ENCODE assay signal across 8 cellular contexts in the genomic region with DNA sequence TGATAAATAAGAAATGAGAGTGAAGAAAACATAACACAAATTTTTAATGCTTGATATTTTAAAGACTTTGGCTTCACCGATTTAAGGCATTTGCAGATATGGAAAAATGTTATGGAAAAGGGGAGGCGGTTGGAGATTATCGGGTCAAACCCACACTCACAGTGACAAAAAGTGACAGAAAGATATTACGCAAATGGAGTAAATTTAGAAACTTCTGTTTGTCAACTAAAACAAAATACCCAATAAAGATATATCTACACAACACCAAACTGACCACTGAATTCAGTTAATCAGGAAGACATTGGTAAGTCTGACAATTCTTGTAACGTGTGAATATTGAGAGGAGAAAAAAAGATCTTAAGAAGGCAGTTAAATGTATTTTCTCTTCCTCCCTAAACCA. TPM values are rescaled to one million over a fixed set of nuclear protein-coding genes. Genes with fewer than 3 reads are reported as not detected.
A peak's percentile ranks its signal among the peaks of the same experiment; 100 is the strongest.
DNase-seq lines count a peak whose midpoint lies in the region; ATAC-seq and TF ChIP-seq lines count a peak whose summit lies in the region.

No MANE protein-coding gene starts in this region.

- no peaks in the 10 kb centered on the region for H3K9me2 ChIP-seq in OCI-LY1 (ENCODE audit: low read depth, low read length)

- peak overlapping the region; percentile 45 for H3K27ac Mint-ChIP-seq in CD8-positive, alpha-beta T cell

- CTCF ChIA-PET in CD8-positive, alpha-beta T cell (lab: Charles Lee), result no interaction called here

- peaks cover 9% of the 10 kb centered on the region; the same call in 1 of the 2 replicates for H4K20me1 ChIP-seq in OCI-LY1 (ENCODE audit: insufficient read depth, low read length)

- H3K36me3 ChIP-seq in CD8-positive, alpha-beta T cell (ENCODE audit: insufficient read depth, low read length), result no peaks in the 10 kb centered on the region
- H3K36me3 ChIP-seq in OCI-LY1 (ENCODE audit: insufficient read depth, low read length), result no peaks in the 10 kb centered on the region
- no peaks in the 10 kb centered on the region for H3K36me3 ChIP-seq in neuron (ENCODE audit: insufficient read depth, low read length)
- H3K36me3 ChIP-seq in prostate gland, result no peaks in the 10 kb centered on the region

- no peak overlapping the region for H3K4me3 ChIP-seq in CD8-positive, alpha-beta T cell (ENCODE audit: low read depth, low read length)
- H3K4me3 ChIP-seq in OCI-LY1 (ENCODE audit: low read depth, low read length, poor library complexity, severe bottlenecking) (peak overlapping the region; percentile 81), dorsolateral prefrontal cortex (peak overlapping the region; percentile 55 to 99 (median 91)), neuron (ENCODE audit: low read length) (peak overlapping the region; percentile 97), prostate gland (peak overlapping the region in 1 of 2 donors; percentile 3)

- H3K4me1 Mint-ChIP-seq in CD8-positive, alpha-beta T cell (ENCODE audit: low read depth), result peaks cover 64% of the 10 kb centered on the region

- peaks cover 22% of the 10 kb centered on the region for H3K36me3 Mint-ChIP-seq in CD8-positive, alpha-beta T cell

- peaks cover 45% of the 10 kb centered on the region for H3K4me1 ChIP-seq in CD8-positive, alpha-beta T cell (ENCODE audit: insufficient read depth, low read length)
- H3K4me1 ChIP-seq in OCI-LY1 (ENCODE audit: insufficient read depth, low read length, severe bottlenecking) (peaks cover 54% of the 10 kb centered on the region), neuron (ENCODE audit: insufficient read depth, low read length) (peaks cover 33% of the 10 kb centered on the region), prostate gland (replicated peaks) (peaks cover 2% of the 10 kb centered on the region)

- no peaks in the 10 kb centered on the region for H3K27me3 ChIP-seq in CD8-positive, alpha-beta T cell (ENCODE audit: insufficient read depth, low read length)
- H3K27me3 ChIP-seq in OCI-LY1 (ENCODE audit: insufficient read depth, low read length) (no peaks in the 10 kb centered on the region), dorsolateral prefrontal cortex (no peaks in the 10 kb centered on the region), neuron (ENCODE audit: insufficient read depth, low read length) (no peaks in the 10 kb centered on the region), prostate gland (replicated peaks; ENCODE audit: insufficient read depth) (no peaks in the 10 kb centered on the region)

- peak overlapping the region; percentile 99 for H3K4me3 Mint-ChIP-seq in CD8-positive, alpha-beta T cell

- no peak for ATAC-seq in CD8-positive, alpha-beta T cell

- peak overlapping the region; percentile 92 for H3K4me2 ChIP-seq in OCI-LY1 (ENCODE audit: low read length)

- no peak for DNase-seq in CD8-positive, alpha-beta T cell
- DNase-seq in dorsolateral prefrontal cortex (no peak), epidermal melanocyte (ENCODE audit: insufficient read length, low spot score) (no peak), prostate gland (ENCODE audit: low spot score) (no peak), ureter (ENCODE audit: low spot score) (no peak), middle frontal gyrus (ENCODE audit: extremely low spot score, low spot score) (no peak)

- TF ChIP-seq CTCF in CD8-positive, alpha-beta T cell (IDR thresholded peaks at IDR 0.05), result no peak
- TF ChIP-seq CTCF in OCI-LY1 (IDR thresholded peaks at IDR 0.05; ENCODE audit: low read length) (no peak), dorsolateral prefrontal cortex (IDR thresholded peaks at IDR 0.05 in 54 of 56, conservative IDR thresholded peaks at IDR 0.05 in 2 of 56; ENCODE audit: low read depth in 1 of 56, partially characterized antibody in 56 of 56) (no peak), prostate gland (IDR thresholded peaks at IDR 0.05) (no peak)

- H3K9me3 ChIP-seq in CD8-positive, alpha-beta T cell (ENCODE audit: low read length), result no peaks in the 10 kb centered on the region
- H3K9me3 ChIP-seq in OCI-LY1 (ENCODE audit: low read length) (no peaks in the 10 kb centered on the region), neuron (ENCODE audit: low read length) (no peaks in the 10 kb centered on the region), prostate gland (no peaks in the 10 kb centered on the region)

- no peak for TF ChIP-seq POLR2A in prostate gland (IDR thresholded peaks at IDR 0.05)

- POLR2A ChIA-PET in CD8-positive, alpha-beta T cell (lab: Charles Lee), result no interaction called here

- no peak overlapping the region for H2AFZ ChIP-seq in OCI-LY1 (ENCODE audit: low read length)
- H2AFZ ChIP-seq in neuron (ENCODE audit: low read depth, low read length), result no peak overlapping the region

- H3K9me3 Mint-ChIP-seq in CD8-positive, alpha-beta T cell, result no peaks in the 10 kb centered on the region

- H3F3A ChIP-seq in OCI-LY1 (ENCODE audit: insufficient read depth, low read length), result peaks cover 4% of the 10 kb centered on the region; the same call in 1 of the 2 replicates

- intact Hi-C loops in CD8-positive, alpha-beta T cell (cut with DNase I, micrococcal nuclease), result no loop called here
- intact Hi-C loops in dorsolateral prefrontal cortex (cut with DNase I), result loop anchor here (5.0 to 10.0 kb wide), 2 partner anchors 45 to 252 kb away; no protein-coding TSS in a partner anchor
- intact Hi-C loops in prostate gland (cut with DNase I), result no loop called here

- peak overlapping the region; percentile 88 for H3K9ac ChIP-seq in OCI-LY1 (ENCODE audit: low read length)

- WGBS in prostate gland, result 45% methylated on average over 5 of the region's 5 CpGs

- H3K27ac ChIP-seq in CD8-positive, alpha-beta T cell (ENCODE audit: low read depth, low read length), result no peak overlapping the region
- H3K27ac ChIP-seq in OCI-LY1 (ENCODE audit: low read depth, low read length, poor library complexity, severe bottlenecking), result no peak overlapping the region
- peak overlapping the region in 14 of 59 donors; percentile 1 to 98 (median 30) for H3K27ac ChIP-seq in dorsolateral prefrontal cortex
- H3K27ac ChIP-seq in prostate gland, result peak overlapping the region in 1 of 2 donors; percentile 28

- no peaks in the 10 kb centered on the region for H3K27me3 Mint-ChIP-seq in CD8-positive, alpha-beta T cell (ENCODE audit: low read depth)

- H3K79me2 ChIP-seq in OCI-LY1 (ENCODE audit: insufficient read depth, low read length), result peaks cover 71% of the 10 kb centered on the region

RNA-seq across cellular contexts. Expression of a gene that starts 2.5 kb away (rescaled TPM):
- 10 to 100 TPM; 67.6 to 72.4 TPM for total RNA-seq in CD8-positive, alpha-beta T cell
- total RNA-seq in dorsolateral prefrontal cortex (100 to 1,000 TPM in 119 of 120 experiments, 10 to 100 TPM in 1; 96.4 to 234 (median 174) TPM), prostate gland (10 to 100 TPM; 68.7 to 86.9 TPM), ureter (289 TPM)

Comparison
In these comparisons a context has a peak if more than half of its experiments do, and no peak if none do; other contexts are left out.
1. intact Hi-C loops: an anchor here in dorsolateral prefrontal cortex (5.0 to 10.0 kb wide); none called in CD8-positive, alpha-beta T cell and prostate gland.